ENCODE assay signal across 21 cellular contexts in the genomic region with DNA sequence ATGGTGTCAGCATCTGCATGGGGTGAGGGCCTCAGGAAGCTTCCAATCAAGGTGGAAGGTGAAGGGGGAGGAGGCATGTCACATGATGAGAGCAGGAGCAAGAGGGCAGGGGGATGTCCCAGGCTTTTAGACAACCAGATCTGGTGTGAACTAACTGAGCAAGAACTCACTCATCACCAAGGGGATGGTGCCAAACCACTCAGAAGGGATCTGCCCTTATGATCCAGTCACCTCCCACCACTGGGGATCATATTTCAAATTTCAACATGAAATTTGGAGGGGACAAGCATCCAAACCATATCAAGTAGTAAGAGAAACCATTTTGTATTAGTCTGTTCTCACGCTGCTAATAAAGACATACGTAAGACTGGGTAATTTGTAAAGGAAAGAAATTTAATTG. TPM values are rescaled to one million over a fixed set of nuclear protein-coding genes. Genes with fewer than 3 reads are reported as not detected.
"Had no signal": no experiment of that assay in that cellular context is flagged by ENCODE, and none has a peak within 500 bp of the region (broad histone marks: within the 10 kb centered on the region; RNA-seq: fewer than 3 reads in every experiment).

No MANE protein-coding gene starts in this region.

- H3K27ac ChIP-seq: esophagus squamous epithelium, right atrium auricular region, sigmoid colon, stomach, thoracic aorta had no signal

- H3K9me3 ChIP-seq: esophagus squamous epithelium, mucosa of descending colon, right atrium auricular region, sigmoid colon, stomach, thoracic aorta had no signal

- H3K36me3 Mint-ChIP-seq: natural killer cell had no signal

- H3K27ac Mint-ChIP-seq: dendritic cell treated with granulocyte-macrophage colony-stimulating factor and Interleukin-4, amounts not matched to agents 40 ng/mL and 50 ng/mL, for 4 days; natural killer cell had no signal

- H3K36me3 ChIP-seq: esophagus squamous epithelium, right atrium auricular region, sigmoid colon, stomach, thoracic aorta had no signal

- H3K4me3 ChIP-seq: esophagus squamous epithelium, mucosa of descending colon, right atrium auricular region, sigmoid colon, stomach, thoracic aorta had no signal

- H3K4me3 Mint-ChIP-seq: dendritic cell treated with granulocyte-macrophage colony-stimulating factor and Interleukin-4, amounts not matched to agents 40 ng/mL and 50 ng/mL, for 4 days; natural killer cell; neural crest cell had no signal

- FAIRE-seq: colon, small intestine had no signal

- H3K4me1 ChIP-seq: right atrium auricular region, stomach had no signal

- H3K27me3 ChIP-seq: esophagus squamous epithelium, right atrium auricular region, sigmoid colon, stomach had no signal

- H3K4me1 Mint-ChIP-seq: natural killer cell, neural crest cell had no signal

- DNase-seq: esophagus squamous epithelium; foreskin melanocyte; head of caudate nucleus; hippocampal formation; left colon; mucosa of descending colon; natural killer cell; sigmoid colon; small intestine; stimulated activated CD4-positive, alpha-beta T cell treated with anti-CD3 and anti-CD28 coated beads, Interleukin-12 subunit alpha, Interleukin-12 subunit beta, amount 100 ng/mL, for 4 hours; stimulated activated naive CD4-positive, alpha-beta T cell; stomach; substantia nigra; trophoblast cell had no signal

- ATAC-seq: left colon, mucosa of descending colon, natural killer cell had no signal

- H3K9me3 Mint-ChIP-seq: dendritic cell treated with granulocyte-macrophage colony-stimulating factor and Interleukin-4, amounts not matched to agents 40 ng/mL and 50 ng/mL, for 4 days; natural killer cell had no signal

RNA-seq across cellular contexts. Expression of a gene that starts 34.0 kb away (rescaled TPM):
- total RNA-seq: epithelial cell of proximal tubule, posterior vena cava, right atrium auricular region, sigmoid colon had no signal
